Comparison of ENCODE assay signal across 1 cellular context in genomic region chr7:21430575-21430954, GRCh38.
TF ChIP-seq lines count a peak whose summit lies in the region.

No MANE protein-coding gene starts in this region.

TF ChIP-seq in HepG2, 621 proteins besides CTCF, POLR2A, EP300 and RAD21 (continued from another document):
- TF ChIP-seq ZNF609 (CRISPR knock-in tag; IDR thresholded peaks at IDR 0.05; ENCODE audit: borderline replicate concordance) (no peak), NR2F6 (IDR thresholded peaks at IDR 0.05) (no peak), NR2F6 (CRISPR knock-in tag; IDR thresholded peaks at IDR 0.05) (no peak), TBL1XR1 (IDR thresholded peaks at IDR 0.05; ENCODE audit: borderline replicate concordance, low read length, partially characterized antibody) (no peak), ZNF337 (CRISPR knock-in tag; IDR thresholded peaks at IDR 0.05; ENCODE audit: borderline replicate concordance, low read depth) (no peak), ARID5B (CRISPR knock-in tag; IDR thresholded peaks at IDR 0.05) (no peak), REPIN1 (CRISPR knock-in tag; IDR thresholded peaks at IDR 0.05; ENCODE audit: borderline replicate concordance, low read depth) (no peak), TCF7 (IDR thresholded peaks at IDR 0.05; ENCODE audit: low read depth) (no peak), ZNF75D (CRISPR knock-in tag; IDR thresholded peaks at IDR 0.05; ENCODE audit: borderline replicate concordance) (no peak), ZNF333 (CRISPR knock-in tag; IDR thresholded peaks at IDR 0.05; ENCODE audit: borderline replicate concordance) (no peak)
